In the genomic region with DNA sequence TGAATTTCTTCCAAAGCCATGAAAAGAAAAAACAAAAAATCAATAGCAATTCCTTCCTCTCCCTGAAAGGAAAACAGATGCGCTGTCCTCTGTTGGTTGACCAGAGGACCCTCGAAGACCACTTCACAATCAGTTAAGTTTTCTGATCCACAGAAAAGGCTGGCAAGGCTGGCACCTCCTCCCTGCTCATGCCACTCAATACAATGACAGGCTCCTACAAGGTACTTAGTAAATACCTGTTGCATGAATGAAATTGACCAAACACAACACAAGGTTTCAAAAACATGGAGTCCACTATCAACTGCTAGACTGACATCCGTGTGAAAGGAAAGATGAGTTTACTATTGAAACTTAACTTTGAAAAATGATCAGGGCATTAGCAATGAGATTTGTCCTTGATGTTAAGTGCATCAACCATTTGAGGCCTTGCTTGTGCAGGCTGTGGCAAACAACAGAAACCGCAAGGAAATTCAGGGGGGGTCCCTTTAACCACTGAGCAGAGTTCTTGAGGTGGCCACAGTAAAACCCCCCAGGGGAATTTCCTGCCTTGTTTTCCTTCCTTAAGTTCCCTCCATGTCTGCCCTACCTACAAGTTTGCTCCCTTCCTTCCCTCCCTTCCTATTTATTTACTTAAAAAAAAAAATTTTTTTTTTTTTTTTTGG, we compare ENCODE assay signal across 8 cellular contexts. TPM values are rescaled to one million over a fixed set of nuclear protein-coding genes. Genes with fewer than 3 reads are reported as not detected.
DNase-seq lines count a peak whose midpoint lies in the region; ATAC-seq and TF ChIP-seq lines count a peak whose summit lies in the region.

No MANE protein-coding gene starts in this region.

- H3K9me3 ChIP-seq in gastroesophageal sphincter: no peaks in the 10 kb centered on the region
- H3K9me3 ChIP-seq in thyroid gland: no peaks in the 10 kb centered on the region
- no peaks in the 10 kb centered on the region for H3K9me3 ChIP-seq in right lobe of liver
- H3K9me3 ChIP-seq in psoas muscle: no peaks in the 10 kb centered on the region

- TF ChIP-seq CTCF in gastroesophageal sphincter (IDR thresholded peaks at IDR 0.05) (no peak), thyroid gland (IDR thresholded peaks at IDR 0.05) (no peak), right lobe of liver (IDR thresholded peaks at IDR 0.05) (no peak), psoas muscle (IDR thresholded peaks at IDR 0.05) (no peak)

- 73 to 75% methylated on average over 2 to 4 of the region's 4 CpGs for WGBS in gastroesophageal sphincter (ENCODE audit: low coverage in 1 of 2), 2 donors
- 48 to 53% methylated on average over 4 of the region's 4 CpGs for WGBS in thyroid gland, 2 donors
- 64% methylated on average over 4 of the region's 4 CpGs for WGBS in right lobe of liver (ENCODE audit: insufficient coverage, low coverage, low lambda C conversion rate, missing lambda C conversion rate)
- 53 to 58% (median 57%) methylated on average over 4 of the region's 4 CpGs for WGBS in psoas muscle, 3 donors

- H3K27me3 ChIP-seq in gastroesophageal sphincter (peaks cover 5% of the 10 kb centered on the region), thyroid gland (no peaks in the 10 kb centered on the region), right lobe of liver (no peaks in the 10 kb centered on the region), psoas muscle (ENCODE audit: insufficient read depth in 3 of 3, low read length in 2 of 3) (peaks cover 0 to 1% (median 0%) of the 10 kb centered on the region in 3 donors)

- intact Hi-C loops in thyroid gland (cut with DNase I) (no loop called here), right lobe of liver (cut with DNase I) (no loop called here), psoas muscle (cut with DNase I) (loop anchor here in 1 of 2 donors (10.0 kb wide), 1 partner anchor 1636 kb away; no protein-coding TSS in a partner anchor)

- ATAC-seq in gastroesophageal sphincter: no peak
- ATAC-seq in GM21360 (IDR thresholded peaks at IDR 0.05; ENCODE audit: unreplicated experiment): no peak
- ATAC-seq in right lobe of liver: no peak
- no peak for ATAC-seq in psoas muscle

- H3K36me3 ChIP-seq in gastroesophageal sphincter (no peaks in the 10 kb centered on the region), thyroid gland (no peaks in the 10 kb centered on the region), right lobe of liver (no peaks in the 10 kb centered on the region), psoas muscle (ENCODE audit: insufficient read depth in 1 of 2, low read depth in 1 of 2) (no peaks in the 10 kb centered on the region)

- H3K4me1 ChIP-seq in gastroesophageal sphincter: peaks cover 0 to 25% (median 7%) of the 10 kb centered on the region in 3 donors
- H3K4me1 ChIP-seq in thyroid gland: peaks cover 8 to 13% of the 10 kb centered on the region in 2 donors
- no peaks in the 10 kb centered on the region for H3K4me1 ChIP-seq in right lobe of liver
- no peaks in the 10 kb centered on the region for H3K4me1 ChIP-seq in psoas muscle

- TF ChIP-seq EP300 in gastroesophageal sphincter (IDR thresholded peaks at IDR 0.05): no peak

- DNase-seq in stimulated activated CD4-positive, alpha-beta T cell treated with anti-CD3 and anti-CD28 coated beads, Interleukin-12 subunit alpha, Interleukin-12 subunit beta, amount 100 ng/mL, for 24 hours (ENCODE audit: low read depth in 2 of 2): peak; percentile 37 to 38
- no peak for DNase-seq in stimulated activated CD4-positive, alpha-beta T cell treated with anti-CD3 and anti-CD28 coated beads, Interleukin-12 subunit alpha, Interleukin-12 subunit beta, amount 100 ng/mL, for 4 hours
- DNase-seq in T-helper 22 cell (ENCODE audit: low read depth) (peak; percentile 65), thyroid gland (peak; percentile 38 to 48), right lobe of liver (no peak), psoas muscle (no peak)

- H3K27ac ChIP-seq in gastroesophageal sphincter (peak overlapping the region in 3 of 4 donors; percentile 45 to 70 (median 66)), thyroid gland (peak overlapping the region in 1 of 3 donors; percentile 9), right lobe of liver (no peak overlapping the region), psoas muscle (no peak overlapping the region)

- H3K4me3 ChIP-seq in gastroesophageal sphincter: no peak overlapping the region
- no peak overlapping the region for H3K4me3 ChIP-seq in thyroid gland (replicated peaks in 1 of 3)
- no peak overlapping the region for H3K4me3 ChIP-seq in right lobe of liver
- H3K4me3 ChIP-seq in psoas muscle: no peak overlapping the region

- TF ChIP-seq POLR2A in gastroesophageal sphincter (IDR thresholded peaks at IDR 0.05) (no peak), thyroid gland (IDR thresholded peaks at IDR 0.05) (no peak), right lobe of liver (IDR thresholded peaks at IDR 0.05) (no peak)

RNA-seq across cellular contexts. Expression of a gene that starts 27.9 kb away (rescaled TPM):
- total RNA-seq in gastroesophageal sphincter (10 to 100 TPM; 83.7 to 96.1 (median 90.3) TPM), thyroid gland (10 to 100 TPM; 46.1 to 68.6 (median 64.2) TPM), right lobe of liver (10 to 100 TPM; 29.9 to 40.1 (median 32.6) TPM), psoas muscle (10 to 100 TPM; 89.0 to 93.0 (median 90.5) TPM)
- polyA plus RNA-seq in psoas muscle: 100 to 1,000 TPM in 1 of 3 donors, 10 to 100 TPM in 2; 95.6 to 128 (median 99.9) TPM

RNA-seq across cellular contexts. Expression of a gene that starts 28.4 kb away (rescaled TPM):
- total RNA-seq in gastroesophageal sphincter: 1 to 10 TPM; 1.2 to 9.0 (median 4.4) TPM
- 1 to 10 TPM in 2 of 4 donors, under 1 TPM in 2; 0.22 to 1.6 (median 1.0) TPM for total RNA-seq in thyroid gland
- total RNA-seq in right lobe of liver: 1 to 10 TPM in 2 of 6 experiments, under 1 TPM in 4; 0.66 to 2.1 (median 0.83) TPM
- under 1 TPM; 0.29 to 0.73 (median 0.35) TPM for total RNA-seq in psoas muscle
- under 1 TPM; 0.08 to 0.39 (median 0.14) TPM for polyA plus RNA-seq in psoas muscle

RNA-seq across cellular contexts. Expression of a gene that starts 48.0 kb away (rescaled TPM):
- total RNA-seq in gastroesophageal sphincter: 10 to 100 TPM; 15.3 to 33.1 (median 22.4) TPM
- 10 to 100 TPM; 26.9 to 36.8 (median 32.6) TPM for total RNA-seq in thyroid gland
- total RNA-seq in right lobe of liver: 10 to 100 TPM; 14.9 to 27.2 (median 16.6) TPM
- total RNA-seq in psoas muscle: 10 to 100 TPM; 15.5 to 20.3 (median 16.7) TPM
- 10 to 100 TPM in 2 of 3 donors, 1 to 10 TPM in 1; 10.0 to 19.9 (median 12.1) TPM for polyA plus RNA-seq in psoas muscle

RNA-seq across cellular contexts. Expression of a gene that starts 48.5 kb away (rescaled TPM):
- total RNA-seq in gastroesophageal sphincter: 1 to 10 TPM in 3 of 4 donors, under 1 TPM in 1; 0.54 to 2.5 (median 1.6) TPM
- total RNA-seq in thyroid gland: 1 to 10 TPM in 3 of 4 donors, under 1 TPM in 1; 0.83 to 2.4 (median 2.0) TPM
- 1 to 10 TPM; 1.5 to 7.4 (median 2.5) TPM for total RNA-seq in right lobe of liver
- total RNA-seq in psoas muscle: 10 to 100 TPM in 1 of 4 donors, 1 to 10 TPM in 3; 2.9 to 13.4 (median 3.3) TPM
- polyA plus RNA-seq in psoas muscle: 10 to 100 TPM in 2 of 3 donors, 1 to 10 TPM in 1; 7.5 to 20.3 (median 14.3) TPM

Comparison
In these comparisons a context has a peak if more than half of its experiments do, and no peak if none do; other contexts are left out.
1. DNase-seq: peak in stimulated activated CD4-positive, alpha-beta T cell treated with anti-CD3 and anti-CD28 coated beads, Interleukin-12 subunit alpha, Interleukin-12 subunit beta, amount 100 ng/mL, for 24 hours (2 of 2), T-helper 22 cell (single experiment) and thyroid gland (2 of 2); none in stimulated activated CD4-positive, alpha-beta T cell treated with anti-CD3 and anti-CD28 coated beads, Interleukin-12 subunit alpha, Interleukin-12 subunit beta, amount 100 ng/mL, for 4 hours (single experiment), right lobe of liver (0 of 3) and psoas muscle (0 of 2).
2. H3K27ac ChIP-seq: peak in gastroesophageal sphincter (3 of 4); none in right lobe of liver (0 of 3) and psoas muscle (single experiment).